In the genomic region with DNA sequence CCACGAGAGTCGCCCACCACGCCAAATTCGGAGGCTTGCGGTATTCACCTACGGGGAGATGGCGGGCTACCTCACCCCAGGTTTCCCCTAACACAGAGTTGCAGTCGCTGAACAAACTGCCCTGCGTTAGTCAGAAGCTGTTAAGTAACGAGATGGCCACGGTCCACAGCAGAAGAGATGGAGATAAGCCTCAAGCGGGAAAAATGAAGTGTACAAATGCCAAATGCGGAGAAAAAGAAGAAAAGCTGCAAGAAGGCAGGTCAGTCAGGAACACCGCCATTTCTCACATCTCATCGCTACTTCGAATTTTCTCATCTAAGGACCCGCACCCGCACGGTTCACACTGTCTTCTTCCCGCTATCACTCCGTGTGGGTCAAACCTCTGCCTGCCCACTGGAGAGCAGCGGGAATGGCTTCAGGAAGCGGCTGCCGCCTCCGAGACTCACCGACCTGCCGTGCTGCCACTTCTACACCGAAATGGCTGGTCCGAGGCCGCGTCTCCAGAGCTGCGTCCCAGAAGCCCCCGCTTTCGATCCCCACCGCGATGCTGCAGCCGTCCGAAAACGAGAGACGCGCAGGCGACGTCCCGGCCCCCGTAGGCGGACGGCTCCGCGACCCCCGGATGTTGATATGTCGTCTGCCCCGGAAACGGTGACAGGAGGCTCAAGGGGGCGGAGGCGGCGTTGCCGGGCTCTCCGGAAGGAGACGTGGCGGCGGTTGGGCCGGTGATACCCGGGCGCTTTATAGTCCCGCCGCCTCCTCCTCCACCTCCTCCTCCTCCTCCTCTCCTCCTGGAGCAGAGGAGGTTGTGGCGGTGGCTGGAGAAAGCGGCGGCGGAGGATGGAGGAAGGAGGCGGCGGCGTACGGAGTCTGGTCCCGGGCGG, we compare ENCODE assay signal across 1 cellular context.
TF ChIP-seq lines count a peak whose summit lies in the region.

A gene with protein sequence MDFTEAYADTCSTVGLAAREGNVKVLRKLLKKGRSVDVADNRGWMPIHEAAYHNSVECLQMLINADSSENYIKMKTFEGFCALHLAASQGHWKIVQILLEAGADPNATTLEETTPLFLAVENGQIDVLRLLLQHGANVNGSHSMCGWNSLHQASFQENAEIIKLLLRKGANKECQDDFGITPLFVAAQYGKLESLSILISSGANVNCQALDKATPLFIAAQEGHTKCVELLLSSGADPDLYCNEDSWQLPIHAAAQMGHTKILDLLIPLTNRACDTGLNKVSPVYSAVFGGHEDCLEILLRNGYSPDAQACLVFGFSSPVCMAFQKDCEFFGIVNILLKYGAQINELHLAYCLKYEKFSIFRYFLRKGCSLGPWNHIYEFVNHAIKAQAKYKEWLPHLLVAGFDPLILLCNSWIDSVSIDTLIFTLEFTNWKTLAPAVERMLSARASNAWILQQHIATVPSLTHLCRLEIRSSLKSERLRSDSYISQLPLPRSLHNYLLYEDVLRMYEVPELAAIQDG (minus strand): TSS at position 583 of the 884 bp plus-strand sequence. CDS start 21,381 bp downstream, outside the sequence.
A gene with protein sequence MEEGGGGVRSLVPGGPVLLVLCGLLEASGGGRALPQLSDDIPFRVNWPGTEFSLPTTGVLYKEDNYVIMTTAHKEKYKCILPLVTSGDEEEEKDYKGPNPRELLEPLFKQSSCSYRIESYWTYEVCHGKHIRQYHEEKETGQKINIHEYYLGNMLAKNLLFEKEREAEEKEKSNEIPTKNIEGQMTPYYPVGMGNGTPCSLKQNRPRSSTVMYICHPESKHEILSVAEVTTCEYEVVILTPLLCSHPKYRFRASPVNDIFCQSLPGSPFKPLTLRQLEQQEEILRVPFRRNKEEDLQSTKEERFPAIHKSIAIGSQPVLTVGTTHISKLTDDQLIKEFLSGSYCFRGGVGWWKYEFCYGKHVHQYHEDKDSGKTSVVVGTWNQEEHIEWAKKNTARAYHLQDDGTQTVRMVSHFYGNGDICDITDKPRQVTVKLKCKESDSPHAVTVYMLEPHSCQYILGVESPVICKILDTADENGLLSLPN (plus strand): TSS at position 674 of the 884 bp plus-strand sequence. CDS start 167 bp downstream, at position 841.

TF ChIP-seq in HepG2, 621 proteins besides CTCF, POLR2A, EP300 and RAD21 (continued from another document and continues in another):
- TF ChIP-seq YEATS4 (CRISPR knock-in tag; IDR thresholded peaks at IDR 0.05; ENCODE audit: borderline replicate concordance) (peak; percentile 99), HES4 (CRISPR knock-in tag; IDR thresholded peaks at IDR 0.05; ENCODE audit: borderline replicate concordance) (peak; percentile 24; the same call in 1 of the 2 replicates), MLLT10 (CRISPR knock-in tag; IDR thresholded peaks at IDR 0.05) (no peak), TARDBP (CRISPR knock-in tag; IDR thresholded peaks at IDR 0.05) (peak; percentile 100), ZNF615 (CRISPR knock-in tag; IDR thresholded peaks at IDR 0.05; ENCODE audit: borderline replicate concordance) (peak; percentile 15; the same call in 1 of the 2 replicates), NR2C2 (CRISPR knock-in tag; IDR thresholded peaks at IDR 0.05; ENCODE audit: borderline replicate concordance) (peak; percentile 100), ZNF253 (CRISPR knock-in tag; IDR thresholded peaks at IDR 0.05; ENCODE audit: borderline replicate concordance) (peak; percentile 62; the same call in 1 of the 2 replicates), HDAC2 (CRISPR knock-in tag; IDR thresholded peaks at IDR 0.05) (peak; percentile 97), FLYWCH1 (CRISPR knock-in tag; IDR thresholded peaks at IDR 0.05) (no peak), ZNF331 (CRISPR knock-in tag; IDR thresholded peaks at IDR 0.05) (peak; percentile 93), ZNF703 (CRISPR knock-in tag; IDR thresholded peaks at IDR 0.05; ENCODE audit: borderline replicate concordance) (peak; percentile 67; the same call in 1 of the 2 replicates), TBX2 (CRISPR knock-in tag; IDR thresholded peaks at IDR 0.05; ENCODE audit: borderline replicate concordance) (peak; percentile 96), BHLHE40 (IDR thresholded peaks at IDR 0.05; ENCODE audit: low read length) (peak; percentile 43; the same call in 1 of the 2 replicates), ZSCAN21 (CRISPR knock-in tag; IDR thresholded peaks at IDR 0.05; ENCODE audit: borderline replicate concordance) (peak; percentile 54), SUZ12 (IDR thresholded peaks at IDR 0.05; ENCODE audit: low read depth, low read length) (no peak), NCOR1 (IDR thresholded peaks at IDR 0.05; ENCODE audit: borderline replicate concordance, low read length) (no peak), ZNF24 (IDR thresholded peaks at IDR 0.05) (no peak; the same call in 1 of the 2 replicates), TEAD2 (CRISPR knock-in tag; IDR thresholded peaks at IDR 0.05) (0 out of 2 replicates have a peak, but pooled peaks have one; percentile 24), GATAD2A (CRISPR knock-in tag; IDR thresholded peaks at IDR 0.05) (peak; percentile 91), RBAK (CRISPR knock-in tag; IDR thresholded peaks at IDR 0.05) (no peak), ZNF282 (IDR thresholded peaks at IDR 0.05; ENCODE audit: partially characterized antibody) (no peak), KDM5A (IDR thresholded peaks at IDR 0.05; ENCODE audit: borderline replicate concordance, low read length) (peak; percentile 63; the same call in 1 of the 2 replicates), NFATC3 (CRISPR knock-in tag; IDR thresholded peaks at IDR 0.05) (peak; percentile 98), BRCA1 (CRISPR knock-in tag; IDR thresholded peaks at IDR 0.05) (no peak; the same call in 1 of the 2 replicates)
- TF ChIP-seq, protein P1, sequence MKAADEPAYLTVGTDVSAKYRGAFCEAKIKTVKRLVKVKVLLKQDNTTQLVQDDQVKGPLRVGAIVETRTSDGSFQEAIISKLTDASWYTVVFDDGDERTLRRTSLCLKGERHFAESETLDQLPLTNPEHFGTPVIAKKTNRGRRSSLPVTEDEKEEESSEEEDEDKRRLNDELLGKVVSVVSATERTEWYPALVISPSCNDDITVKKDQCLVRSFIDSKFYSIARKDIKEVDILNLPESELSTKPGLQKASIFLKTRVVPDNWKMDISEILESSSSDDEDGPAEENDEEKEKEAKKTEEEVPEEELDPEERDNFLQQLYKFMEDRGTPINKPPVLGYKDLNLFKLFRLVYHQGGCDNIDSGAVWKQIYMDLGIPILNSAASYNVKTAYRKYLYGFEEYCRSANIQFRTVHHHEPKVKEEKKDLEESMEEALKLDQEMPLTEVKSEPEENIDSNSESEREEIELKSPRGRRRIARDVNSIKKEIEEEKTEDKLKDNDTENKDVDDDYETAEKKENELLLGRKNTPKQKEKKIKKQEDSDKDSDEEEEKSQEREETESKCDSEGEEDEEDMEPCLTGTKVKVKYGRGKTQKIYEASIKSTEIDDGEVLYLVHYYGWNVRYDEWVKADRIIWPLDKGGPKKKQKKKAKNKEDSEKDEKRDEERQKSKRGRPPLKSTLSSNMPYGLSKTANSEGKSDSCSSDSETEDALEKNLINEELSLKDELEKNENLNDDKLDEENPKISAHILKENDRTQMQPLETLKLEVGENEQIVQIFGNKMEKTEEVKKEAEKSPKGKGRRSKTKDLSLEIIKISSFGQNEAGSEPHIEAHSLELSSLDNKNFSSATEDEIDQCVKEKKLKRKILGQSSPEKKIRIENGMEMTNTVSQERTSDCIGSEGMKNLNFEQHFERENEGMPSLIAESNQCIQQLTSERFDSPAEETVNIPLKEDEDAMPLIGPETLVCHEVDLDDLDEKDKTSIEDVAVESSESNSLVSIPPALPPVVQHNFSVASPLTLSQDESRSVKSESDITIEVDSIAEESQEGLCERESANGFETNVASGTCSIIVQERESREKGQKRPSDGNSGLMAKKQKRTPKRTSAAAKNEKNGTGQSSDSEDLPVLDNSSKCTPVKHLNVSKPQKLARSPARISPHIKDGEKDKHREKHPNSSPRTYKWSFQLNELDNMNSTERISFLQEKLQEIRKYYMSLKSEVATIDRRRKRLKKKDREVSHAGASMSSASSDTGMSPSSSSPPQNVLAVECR (CRISPR knock-in tag; IDR thresholded peaks at IDR 0.05; ENCODE audit: borderline replicate concordance) = peak; percentile 99
- TF ChIP-seq, protein P2, sequence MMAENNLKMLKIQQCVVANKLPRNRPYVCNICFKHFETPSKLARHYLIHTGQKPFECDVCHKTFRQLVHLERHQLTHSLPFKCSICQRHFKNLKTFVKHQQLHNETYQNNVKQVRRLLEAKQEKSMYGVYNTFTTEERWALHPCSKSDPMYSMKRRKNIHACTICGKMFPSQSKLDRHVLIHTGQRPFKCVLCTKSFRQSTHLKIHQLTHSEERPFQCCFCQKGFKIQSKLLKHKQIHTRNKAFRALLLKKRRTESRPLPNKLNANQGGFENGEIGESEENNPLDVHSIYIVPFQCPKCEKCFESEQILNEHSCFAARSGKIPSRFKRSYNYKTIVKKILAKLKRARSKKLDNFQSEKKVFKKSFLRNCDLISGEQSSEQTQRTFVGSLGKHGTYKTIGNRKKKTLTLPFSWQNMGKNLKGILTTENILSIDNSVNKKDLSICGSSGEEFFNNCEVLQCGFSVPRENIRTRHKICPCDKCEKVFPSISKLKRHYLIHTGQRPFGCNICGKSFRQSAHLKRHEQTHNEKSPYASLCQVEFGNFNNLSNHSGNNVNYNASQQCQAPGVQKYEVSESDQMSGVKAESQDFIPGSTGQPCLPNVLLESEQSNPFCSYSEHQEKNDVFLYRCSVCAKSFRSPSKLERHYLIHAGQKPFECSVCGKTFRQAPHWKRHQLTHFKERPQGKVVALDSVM (CRISPR knock-in tag; IDR thresholded peaks at IDR 0.05) = peak; percentile 81
- TF ChIP-seq, protein P3, sequence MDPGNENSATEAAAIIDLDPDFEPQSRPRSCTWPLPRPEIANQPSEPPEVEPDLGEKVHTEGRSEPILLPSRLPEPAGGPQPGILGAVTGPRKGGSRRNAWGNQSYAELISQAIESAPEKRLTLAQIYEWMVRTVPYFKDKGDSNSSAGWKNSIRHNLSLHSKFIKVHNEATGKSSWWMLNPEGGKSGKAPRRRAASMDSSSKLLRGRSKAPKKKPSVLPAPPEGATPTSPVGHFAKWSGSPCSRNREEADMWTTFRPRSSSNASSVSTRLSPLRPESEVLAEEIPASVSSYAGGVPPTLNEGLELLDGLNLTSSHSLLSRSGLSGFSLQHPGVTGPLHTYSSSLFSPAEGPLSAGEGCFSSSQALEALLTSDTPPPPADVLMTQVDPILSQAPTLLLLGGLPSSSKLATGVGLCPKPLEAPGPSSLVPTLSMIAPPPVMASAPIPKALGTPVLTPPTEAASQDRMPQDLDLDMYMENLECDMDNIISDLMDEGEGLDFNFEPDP (CRISPR knock-in tag; conservative IDR thresholded peaks at IDR 0.05) = no peak
- TF ChIP-seq, protein P4, sequence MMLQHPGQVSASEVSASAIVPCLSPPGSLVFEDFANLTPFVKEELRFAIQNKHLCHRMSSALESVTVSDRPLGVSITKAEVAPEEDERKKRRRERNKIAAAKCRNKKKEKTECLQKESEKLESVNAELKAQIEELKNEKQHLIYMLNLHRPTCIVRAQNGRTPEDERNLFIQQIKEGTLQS (CRISPR knock-in tag; IDR thresholded peaks at IDR 0.05) = peak; percentile 70
- TF ChIP-seq, protein P5, sequence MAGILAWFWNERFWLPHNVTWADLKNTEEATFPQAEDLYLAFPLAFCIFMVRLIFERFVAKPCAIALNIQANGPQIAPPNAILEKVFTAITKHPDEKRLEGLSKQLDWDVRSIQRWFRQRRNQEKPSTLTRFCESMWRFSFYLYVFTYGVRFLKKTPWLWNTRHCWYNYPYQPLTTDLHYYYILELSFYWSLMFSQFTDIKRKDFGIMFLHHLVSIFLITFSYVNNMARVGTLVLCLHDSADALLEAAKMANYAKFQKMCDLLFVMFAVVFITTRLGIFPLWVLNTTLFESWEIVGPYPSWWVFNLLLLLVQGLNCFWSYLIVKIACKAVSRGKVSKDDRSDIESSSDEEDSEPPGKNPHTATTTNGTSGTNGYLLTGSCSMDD (CRISPR knock-in tag; IDR thresholded peaks at IDR 0.05) = no peak
- TF ChIP-seq, protein P6, sequence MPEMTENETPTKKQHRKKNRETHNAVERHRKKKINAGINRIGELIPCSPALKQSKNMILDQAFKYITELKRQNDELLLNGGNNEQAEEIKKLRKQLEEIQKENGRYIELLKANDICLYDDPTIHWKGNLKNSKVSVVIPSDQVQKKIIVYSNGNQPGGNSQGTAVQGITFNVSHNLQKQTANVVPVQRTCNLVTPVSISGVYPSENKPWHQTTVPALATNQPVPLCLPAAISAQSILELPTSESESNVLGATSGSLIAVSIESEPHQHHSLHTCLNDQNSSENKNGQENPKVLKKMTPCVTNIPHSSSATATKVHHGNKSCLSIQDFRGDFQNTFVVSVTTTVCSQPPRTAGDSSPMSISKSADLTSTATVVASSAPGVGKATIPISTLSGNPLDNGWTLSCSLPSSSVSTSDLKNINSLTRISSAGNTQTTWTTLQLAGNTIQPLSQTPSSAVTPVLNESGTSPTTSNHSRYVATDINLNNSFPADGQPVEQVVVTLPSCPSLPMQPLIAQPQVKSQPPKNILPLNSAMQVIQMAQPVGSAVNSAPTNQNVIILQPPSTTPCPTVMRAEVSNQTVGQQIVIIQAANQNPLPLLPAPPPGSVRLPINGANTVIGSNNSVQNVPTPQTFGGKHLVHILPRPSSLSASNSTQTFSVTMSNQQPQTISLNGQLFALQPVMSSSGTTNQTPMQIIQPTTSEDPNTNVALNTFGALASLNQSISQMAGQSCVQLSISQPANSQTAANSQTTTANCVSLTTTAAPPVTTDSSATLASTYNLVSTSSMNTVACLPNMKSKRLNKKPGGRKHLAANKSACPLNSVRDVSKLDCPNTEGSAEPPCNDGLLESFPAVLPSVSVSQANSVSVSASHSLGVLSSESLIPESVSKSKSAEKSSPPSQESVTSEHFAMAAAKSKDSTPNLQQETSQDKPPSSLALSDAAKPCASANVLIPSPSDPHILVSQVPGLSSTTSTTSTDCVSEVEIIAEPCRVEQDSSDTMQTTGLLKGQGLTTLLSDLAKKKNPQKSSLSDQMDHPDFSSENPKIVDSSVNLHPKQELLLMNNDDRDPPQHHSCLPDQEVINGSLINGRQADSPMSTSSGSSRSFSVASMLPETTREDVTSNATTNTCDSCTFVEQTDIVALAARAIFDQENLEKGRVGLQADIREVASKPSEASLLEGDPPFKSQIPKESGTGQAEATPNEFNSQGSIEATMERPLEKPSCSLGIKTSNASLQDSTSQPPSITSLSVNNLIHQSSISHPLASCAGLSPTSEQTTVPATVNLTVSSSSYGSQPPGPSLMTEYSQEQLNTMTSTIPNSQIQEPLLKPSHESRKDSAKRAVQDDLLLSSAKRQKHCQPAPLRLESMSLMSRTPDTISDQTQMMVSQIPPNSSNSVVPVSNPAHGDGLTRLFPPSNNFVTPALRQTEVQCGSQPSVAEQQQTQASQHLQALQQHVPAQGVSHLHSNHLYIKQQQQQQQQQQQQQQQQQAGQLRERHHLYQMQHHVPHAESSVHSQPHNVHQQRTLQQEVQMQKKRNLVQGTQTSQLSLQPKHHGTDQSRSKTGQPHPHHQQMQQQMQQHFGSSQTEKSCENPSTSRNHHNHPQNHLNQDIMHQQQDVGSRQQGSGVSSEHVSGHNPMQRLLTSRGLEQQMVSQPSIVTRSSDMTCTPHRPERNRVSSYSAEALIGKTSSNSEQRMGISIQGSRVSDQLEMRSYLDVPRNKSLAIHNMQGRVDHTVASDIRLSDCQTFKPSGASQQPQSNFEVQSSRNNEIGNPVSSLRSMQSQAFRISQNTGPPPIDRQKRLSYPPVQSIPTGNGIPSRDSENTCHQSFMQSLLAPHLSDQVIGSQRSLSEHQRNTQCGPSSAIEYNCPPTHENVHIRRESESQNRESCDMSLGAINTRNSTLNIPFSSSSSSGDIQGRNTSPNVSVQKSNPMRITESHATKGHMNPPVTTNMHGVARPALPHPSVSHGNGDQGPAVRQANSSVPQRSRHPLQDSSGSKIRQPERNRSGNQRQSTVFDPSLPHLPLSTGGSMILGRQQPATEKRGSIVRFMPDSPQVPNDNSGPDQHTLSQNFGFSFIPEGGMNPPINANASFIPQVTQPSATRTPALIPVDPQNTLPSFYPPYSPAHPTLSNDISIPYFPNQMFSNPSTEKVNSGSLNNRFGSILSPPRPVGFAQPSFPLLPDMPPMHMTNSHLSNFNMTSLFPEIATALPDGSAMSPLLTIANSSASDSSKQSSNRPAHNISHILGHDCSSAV (CRISPR knock-in tag; IDR thresholded peaks at IDR 0.05; ENCODE audit: borderline replicate concordance) = 0 out of 2 replicates have a peak, but pooled peaks have one; percentile 32
